In genomic region chr7:92432299-92432946, GRCh38 we compare ENCODE assay signal across 2 cellular contexts.
TF ChIP-seq lines count a peak whose summit lies in the region.

No MANE protein-coding gene starts in this region.

TF ChIP-seq in K562, 482 proteins besides CTCF, POLR2A, EP300 and RAD21 (continued from another document):
- TF ChIP-seq HCFC1 (IDR thresholded peaks at IDR 0.05; ENCODE audit: low read depth, low read length) (no peak), CEBPB (tag; IDR thresholded peaks at IDR 0.05) (peak; percentile 83), ZNF282 (CRISPR knock-in tag; IDR thresholded peaks at IDR 0.05) (no peak)

TF ChIP-seq in liver, 16 proteins besides CTCF, POLR2A, EP300 and RAD21:
- TF ChIP-seq, protein P1, sequence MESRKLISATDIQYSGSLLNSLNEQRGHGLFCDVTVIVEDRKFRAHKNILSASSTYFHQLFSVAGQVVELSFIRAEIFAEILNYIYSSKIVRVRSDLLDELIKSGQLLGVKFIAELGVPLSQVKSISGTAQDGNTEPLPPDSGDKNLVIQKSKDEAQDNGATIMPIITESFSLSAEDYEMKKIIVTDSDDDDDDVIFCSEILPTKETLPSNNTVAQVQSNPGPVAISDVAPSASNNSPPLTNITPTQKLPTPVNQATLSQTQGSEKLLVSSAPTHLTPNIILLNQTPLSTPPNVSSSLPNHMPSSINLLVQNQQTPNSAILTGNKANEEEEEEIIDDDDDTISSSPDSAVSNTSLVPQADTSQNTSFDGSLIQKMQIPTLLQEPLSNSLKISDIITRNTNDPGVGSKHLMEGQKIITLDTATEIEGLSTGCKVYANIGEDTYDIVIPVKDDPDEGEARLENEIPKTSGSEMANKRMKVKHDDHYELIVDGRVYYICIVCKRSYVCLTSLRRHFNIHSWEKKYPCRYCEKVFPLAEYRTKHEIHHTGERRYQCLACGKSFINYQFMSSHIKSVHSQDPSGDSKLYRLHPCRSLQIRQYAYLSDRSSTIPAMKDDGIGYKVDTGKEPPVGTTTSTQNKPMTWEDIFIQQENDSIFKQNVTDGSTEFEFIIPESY (IDR thresholded peaks at IDR 0.05), result no peak
- no peak for TF ChIP-seq REST (IDR thresholded peaks at IDR 0.05)
- TF ChIP-seq YY1 (IDR thresholded peaks at IDR 0.05), result no peak
- TF ChIP-seq JUND (IDR thresholded peaks at IDR 0.05), result no peak
- TF ChIP-seq MAX (IDR thresholded peaks at IDR 0.05), result no peak
- peak; percentile 30 to 36 for TF ChIP-seq HNF4A (conservative IDR thresholded peaks at IDR 0.05)
- no peak for TF ChIP-seq TAF1 (conservative IDR thresholded peaks at IDR 0.05)
- no peak for TF ChIP-seq HNF4G (IDR thresholded peaks at IDR 0.05)
- TF ChIP-seq GABPA (IDR thresholded peaks at IDR 0.05 in 1 of 2, conservative IDR thresholded peaks at IDR 0.05 in 1 of 2), result peak; percentile 17 to 38
- TF ChIP-seq FOXA1 (IDR thresholded peaks at IDR 0.05), result peak; percentile 17
- TF ChIP-seq RXRA (IDR thresholded peaks at IDR 0.05), result peak; percentile 77 to 78
- no peak for TF ChIP-seq NR2F2 (IDR thresholded peaks at IDR 0.05)
- TF ChIP-seq EGR1 (IDR thresholded peaks at IDR 0.05; ENCODE audit: low read depth in 2 of 2), result no peak
- TF ChIP-seq SP1 (IDR thresholded peaks at IDR 0.05), result peak; percentile 63
- TF ChIP-seq, protein P2, sequence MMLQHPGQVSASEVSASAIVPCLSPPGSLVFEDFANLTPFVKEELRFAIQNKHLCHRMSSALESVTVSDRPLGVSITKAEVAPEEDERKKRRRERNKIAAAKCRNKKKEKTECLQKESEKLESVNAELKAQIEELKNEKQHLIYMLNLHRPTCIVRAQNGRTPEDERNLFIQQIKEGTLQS (IDR thresholded peaks at IDR 0.05), result no peak
- TF ChIP-seq FOXA2 (IDR thresholded peaks at IDR 0.05), result no peak
